ENCODE assay signal across 1 cellular context in genomic region chr14:61630399-61630798, GRCh38.
TF ChIP-seq lines count a peak whose summit lies in the region.

No MANE protein-coding gene starts in this region.

TF ChIP-seq in HEK293, 187 proteins besides CTCF, POLR2A, EP300 and RAD21 (continued from another document):
- TF ChIP-seq PRDM2 (tag by site-specific recombination; IDR thresholded peaks at IDR 0.05; ENCODE audit: borderline replicate concordance) (no peak), ZNF488 (tag by site-specific recombination; IDR thresholded peaks at IDR 0.05) (no peak), ZSCAN4 (tag by site-specific recombination; IDR thresholded peaks at IDR 0.05) (no peak), ZNF610 (tag by site-specific recombination; IDR thresholded peaks at IDR 0.05; ENCODE audit: borderline replicate concordance) (no peak), ZNF530 (tag by site-specific recombination; IDR thresholded peaks at IDR 0.05; ENCODE audit: low read depth) (no peak), ZNF433 (tag by site-specific recombination; IDR thresholded peaks at IDR 0.05; ENCODE audit: low read depth) (no peak)
- TF ChIP-seq, protein P1, sequence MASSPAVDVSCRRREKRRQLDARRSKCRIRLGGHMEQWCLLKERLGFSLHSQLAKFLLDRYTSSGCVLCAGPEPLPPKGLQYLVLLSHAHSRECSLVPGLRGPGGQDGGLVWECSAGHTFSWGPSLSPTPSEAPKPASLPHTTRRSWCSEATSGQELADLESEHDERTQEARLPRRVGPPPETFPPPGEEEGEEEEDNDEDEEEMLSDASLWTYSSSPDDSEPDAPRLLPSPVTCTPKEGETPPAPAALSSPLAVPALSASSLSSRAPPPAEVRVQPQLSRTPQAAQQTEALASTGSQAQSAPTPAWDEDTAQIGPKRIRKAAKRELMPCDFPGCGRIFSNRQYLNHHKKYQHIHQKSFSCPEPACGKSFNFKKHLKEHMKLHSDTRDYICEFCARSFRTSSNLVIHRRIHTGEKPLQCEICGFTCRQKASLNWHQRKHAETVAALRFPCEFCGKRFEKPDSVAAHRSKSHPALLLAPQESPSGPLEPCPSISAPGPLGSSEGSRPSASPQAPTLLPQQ (tag by site-specific recombination; IDR thresholded peaks at IDR 0.05): no peak
- TF ChIP-seq, protein P2, sequence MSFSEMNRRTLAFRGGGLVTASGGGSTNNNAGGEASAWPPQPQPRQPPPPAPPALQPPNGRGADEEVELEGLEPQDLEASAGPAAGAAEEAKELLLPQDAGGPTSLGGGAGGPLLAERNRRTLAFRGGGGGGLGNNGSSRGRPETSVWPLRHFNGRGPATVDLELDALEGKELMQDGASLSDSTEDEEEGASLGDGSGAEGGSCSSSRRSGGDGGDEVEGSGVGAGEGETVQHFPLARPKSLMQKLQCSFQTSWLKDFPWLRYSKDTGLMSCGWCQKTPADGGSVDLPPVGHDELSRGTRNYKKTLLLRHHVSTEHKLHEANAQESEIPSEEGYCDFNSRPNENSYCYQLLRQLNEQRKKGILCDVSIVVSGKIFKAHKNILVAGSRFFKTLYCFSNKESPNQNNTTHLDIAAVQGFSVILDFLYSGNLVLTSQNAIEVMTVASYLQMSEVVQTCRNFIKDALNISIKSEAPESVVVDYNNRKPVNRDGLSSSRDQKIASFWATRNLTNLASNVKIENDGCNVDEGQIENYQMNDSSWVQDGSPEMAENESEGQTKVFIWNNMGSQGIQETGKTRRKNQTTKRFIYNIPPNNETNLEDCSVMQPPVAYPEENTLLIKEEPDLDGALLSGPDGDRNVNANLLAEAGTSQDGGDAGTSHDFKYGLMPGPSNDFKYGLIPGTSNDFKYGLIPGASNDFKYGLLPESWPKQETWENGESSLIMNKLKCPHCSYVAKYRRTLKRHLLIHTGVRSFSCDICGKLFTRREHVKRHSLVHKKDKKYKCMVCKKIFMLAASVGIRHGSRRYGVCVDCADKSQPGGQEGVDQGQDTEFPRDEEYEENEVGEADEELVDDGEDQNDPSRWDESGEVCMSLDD (tag by site-specific recombination; IDR thresholded peaks at IDR 0.05): no peak
TF ChIP-seq in HEK293: peak in this region for 2.
